In the genomic region with DNA sequence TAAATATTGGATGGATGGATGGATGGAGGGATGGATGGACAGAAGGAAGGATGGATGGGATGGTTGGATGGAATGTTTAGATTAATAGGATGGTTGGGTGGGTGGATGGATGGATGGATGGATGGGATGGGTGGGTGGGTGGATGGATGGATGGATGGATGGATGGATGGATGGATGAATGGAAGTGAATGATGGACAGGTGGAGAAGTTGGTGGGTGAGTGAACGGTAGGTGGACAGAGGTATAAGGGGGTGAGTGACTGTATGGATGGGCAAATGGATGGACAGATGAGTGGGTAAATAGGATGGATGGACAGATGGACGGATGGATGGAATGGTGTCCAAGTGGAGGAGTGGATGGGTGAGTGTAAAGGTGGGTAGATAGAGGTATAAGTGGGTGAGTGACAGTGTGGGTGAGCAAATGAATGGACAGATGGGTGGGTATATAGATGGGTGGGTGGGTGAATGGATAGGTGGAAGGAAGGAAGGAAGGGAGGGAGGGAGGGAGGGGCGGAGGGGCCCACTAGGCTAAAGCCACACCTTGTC, we compare ENCODE assay signal across 35 cellular contexts. TPM values are rescaled to one million over a fixed set of nuclear protein-coding genes. Genes with fewer than 3 reads are reported as not detected.
"Had no signal": no experiment of that assay in that cellular context is flagged by ENCODE, and none has a peak within 500 bp of the region (broad histone marks: within the 10 kb centered on the region; RNA-seq: fewer than 3 reads in every experiment).

No MANE protein-coding gene starts in this region.

- H3K4me1 Mint-ChIP-seq: activated CD4-positive, alpha-beta T cell treated with anti-CD3 and anti-CD28 coated beads, Interleukin-2, amount 10 ng/mL, durations not matched to agents 24 days and 14 days; activated naive CD8-positive, alpha-beta T cell treated with anti-CD3 and anti-CD28 coated beads for 36 hours; activated T-helper 17 cell treated with anti-CD3 and anti-CD28 coated beads, Interleukin-2, amount 50 U/mL, for 72 hours had no signal

- H3K27me3 Mint-ChIP-seq: activated B cell treated with CpG ODN at 0.5 μM for 24 hours; activated CD4-positive, alpha-beta memory T cell treated with anti-CD3 and anti-CD28 coated beads for 36 hours; activated CD4-positive, alpha-beta T cell treated with anti-CD3 and anti-CD28 coated beads, Interleukin-2, amount 10 ng/mL, durations not matched to agents 24 days and 14 days; activated CD8-positive, alpha-beta T cell treated with anti-CD3 and anti-CD28 coated beads for 36 hours; activated naive CD8-positive, alpha-beta T cell treated with anti-CD3 and anti-CD28 coated beads for 36 hours; activated T-helper 17 cell treated with anti-CD3 and anti-CD28 coated beads, Interleukin-2, amount 50 U/mL, for 72 hours; brain had no signal

- H3K4me1 ChIP-seq: adrenal gland, ascending aorta had no signal

- H3K36me3 ChIP-seq: adrenal gland, ascending aorta, cardiac muscle cell had no signal

- H3K4me3 Mint-ChIP-seq: activated B cell treated with CpG ODN at 0.5 μM for 24 hours; activated CD4-positive, alpha-beta memory T cell treated with anti-CD3 and anti-CD28 coated beads for 36 hours; activated CD4-positive, alpha-beta T cell treated with anti-CD3 and anti-CD28 coated beads, Interleukin-2, amount 10 ng/mL, durations not matched to agents 24 days and 14 days; activated CD8-positive, alpha-beta T cell treated with anti-CD3 and anti-CD28 coated beads for 36 hours; activated naive CD4-positive, alpha-beta T cell treated with anti-CD3 and anti-CD28 coated beads for 36 hours; activated naive CD8-positive, alpha-beta T cell treated with anti-CD3 and anti-CD28 coated beads for 36 hours; activated T-cell treated with anti-CD3 and anti-CD28 coated beads, Interleukin-2, amount 50 U/mL, for 4 hours; activated T-cell treated with anti-CD3 and anti-CD28 coated beads, Interleukin-2, amount 50 U/mL, for 72 hours; activated T-helper 1 cell treated with anti-CD3 and anti-CD28 coated beads, Interleukin-12 subunit alpha, Interleukin-12 subunit beta, Interleukin-2, Interleukin-4 antibody, amounts not matched to agents 30 ng/mL and 10 ng/mL and 1 ng/mL, durations not matched to agents 14 hours and 24 hours and 36 hours; activated T-helper 17 cell treated with anti-CD3 and anti-CD28 coated beads, Interleukin-2, amount 50 U/mL, for 72 hours; brain; T-helper 1 cell treated with Interleukin-12 subunit alpha and Interleukin-12 subunit beta and Interleukin-4 antibody, amounts not matched to agents 30 μg/mL and 1 μg/mL, for 36 hours; T-helper 2 cell treated with Interferon-gamma antibody and Interleukin-4, amounts not matched to agents 5 μg/mL and 100 μg/mL, for 36 hours had no signal

- DNase-seq: activated B cell treated with CpG ODN at 0.5 μM for 24 hours; activated CD4-positive, alpha-beta memory T cell treated with anti-CD3 and anti-CD28 coated beads for 36 hours; activated CD4-positive, alpha-beta T cell treated with anti-CD3 and anti-CD28 coated beads for 4 hours; activated CD4-positive, alpha-beta T cell treated with anti-CD3 and anti-CD28 coated beads, Interleukin-2, amount 10 ng/mL, durations not matched to agents 24 days and 14 days; activated CD4-positive, alpha-beta T cell treated with anti-CD3 and anti-CD28 coated beads, Interleukin-2, amount 50 U/mL, for 1 hour; activated CD4-positive, alpha-beta T cell treated with anti-CD3 and anti-CD28 coated beads, Interleukin-2, amount 50 U/mL, for 4 hours; activated CD4-positive, CD25-positive, alpha-beta regulatory T cell treated with anti-CD3 and anti-CD28 coated beads, Interleukin-2, amount 50 U/mL, for 72 hours; activated CD8-positive, alpha-beta memory T cell treated with anti-CD3 and anti-CD28 coated beads, Interleukin-2, amount 50 U/mL, for 4 hours; activated CD8-positive, alpha-beta T cell treated with anti-CD3 and anti-CD28 coated beads for 36 hours; activated effector memory CD4-positive, alpha-beta T cell treated with anti-CD3 and anti-CD28 coated beads, Interleukin-2, amount 50 U/mL, for 16 hours; activated gamma-delta T cell treated with Interleukin-2 at 50 U/mL for 16 hours; activated naive CD4-positive, alpha-beta T cell; activated naive CD4-positive, alpha-beta T cell treated with anti-CD3 and anti-CD28 coated beads for 36 hours; activated naive CD4-positive, alpha-beta T cell treated with anti-CD3 and anti-CD28 coated beads, Interleukin-2, amount 50 U/mL, for 16 hours; activated naive CD8-positive, alpha-beta T cell treated with anti-CD3 and anti-CD28 coated beads for 36 hours; activated T-cell treated with anti-CD3 and anti-CD28 coated beads for 4 hours; activated T-cell treated with anti-CD3 and anti-CD28 coated beads, Interleukin-2, amount 50 U/mL, for 1 hour; activated T-cell treated with anti-CD3 and anti-CD28 coated beads, Interleukin-2, amount 50 U/mL, for 4 hours; activated T-cell treated with anti-CD3 and anti-CD28 coated beads, Interleukin-2, amount 50 U/mL, for 72 hours; adrenal gland; amniotic stem cell; central memory CD4-positive, alpha-beta T cell; T-helper 2 cell; T-helper 9 cell had no signal

- H3K9me3 Mint-ChIP-seq: activated B cell treated with CpG ODN at 0.5 μM for 24 hours; activated CD4-positive, alpha-beta T cell treated with anti-CD3 and anti-CD28 coated beads, Interleukin-2, amount 10 ng/mL, durations not matched to agents 24 days and 14 days; activated T-helper 1 cell treated with anti-CD3 and anti-CD28 coated beads, Interleukin-12 subunit alpha, Interleukin-12 subunit beta, Interleukin-2, Interleukin-4 antibody, amounts not matched to agents 30 ng/mL and 10 ng/mL and 1 ng/mL, durations not matched to agents 14 hours and 24 hours and 36 hours; activated T-helper 17 cell treated with anti-CD3 and anti-CD28 coated beads, Interleukin-2, amount 50 U/mL, for 72 hours; T-helper 1 cell treated with Interleukin-12 subunit alpha and Interleukin-12 subunit beta and Interleukin-4 antibody, amounts not matched to agents 30 μg/mL and 1 μg/mL, for 36 hours; T-helper 2 cell treated with Interferon-gamma antibody and Interleukin-4, amounts not matched to agents 5 μg/mL and 100 μg/mL, for 36 hours had no signal

- H3K27ac ChIP-seq: adrenal gland, ascending aorta, cardiac muscle cell, VCaP had no signal

- H3K27me3 ChIP-seq: adrenal gland, ascending aorta, cardiac muscle cell had no signal

- H3K9me3 ChIP-seq: adrenal gland, ascending aorta had no signal

- H3K4me3 ChIP-seq: adrenal gland, ascending aorta, cardiac muscle cell had no signal

- ATAC-seq: activated CD8-positive, alpha-beta T cell treated with anti-CD3 and anti-CD28 coated beads for 36 hours; activated naive CD4-positive, alpha-beta T cell treated with anti-CD3 and anti-CD28 coated beads, Interleukin-2, amount 50 U/mL, for 72 hours; activated T-cell treated with anti-CD3 and anti-CD28 coated beads, Interleukin-2, amount 50 U/mL, for 4 hours; activated T-cell treated with anti-CD3 and anti-CD28 coated beads, Interleukin-2, amount 50 U/mL, for 72 hours; activated T-helper 17 cell treated with anti-CD3 and anti-CD28 coated beads, Interleukin-2, amount 50 U/mL, for 72 hours had no signal

- H3K27ac Mint-ChIP-seq: activated B cell treated with CpG ODN at 0.5 μM for 24 hours; activated CD4-positive, alpha-beta memory T cell treated with anti-CD3 and anti-CD28 coated beads for 36 hours; activated CD4-positive, alpha-beta T cell treated with anti-CD3 and anti-CD28 coated beads, Interleukin-2, amount 10 ng/mL, durations not matched to agents 24 days and 14 days; activated CD8-positive, alpha-beta T cell treated with anti-CD3 and anti-CD28 coated beads for 36 hours; activated naive CD4-positive, alpha-beta T cell treated with anti-CD3 and anti-CD28 coated beads for 36 hours; activated naive CD4-positive, alpha-beta T cell treated with anti-CD3 and anti-CD28 coated beads, Interleukin-2, amount 50 U/mL, for 72 hours; activated naive CD8-positive, alpha-beta T cell treated with anti-CD3 and anti-CD28 coated beads for 36 hours; activated T-cell treated with anti-CD3 and anti-CD28 coated beads, Interleukin-2, amount 50 U/mL, for 72 hours; activated T-helper 1 cell treated with anti-CD3 and anti-CD28 coated beads, Interleukin-12 subunit alpha, Interleukin-12 subunit beta, Interleukin-2, Interleukin-4 antibody, amounts not matched to agents 30 ng/mL and 10 ng/mL and 1 ng/mL, durations not matched to agents 14 hours and 24 hours and 36 hours; activated T-helper 17 cell treated with anti-CD3 and anti-CD28 coated beads, Interleukin-2, amount 50 U/mL, for 72 hours; T-helper 1 cell treated with Interleukin-12 subunit alpha and Interleukin-12 subunit beta and Interleukin-4 antibody, amounts not matched to agents 30 μg/mL and 1 μg/mL, for 36 hours; T-helper 2 cell treated with Interferon-gamma antibody and Interleukin-4, amounts not matched to agents 5 μg/mL and 100 μg/mL, for 36 hours had no signal

RNA-seq across cellular contexts. Expression of gene HRK, which starts 41.9 kb away (rescaled TPM):
- total RNA-seq: activated CD4-positive, alpha-beta memory T cell treated with anti-CD3 and anti-CD28 coated beads for 36 hours; activated CD4-positive, alpha-beta T cell treated with anti-CD3 and anti-CD28 coated beads, Interleukin-2, amount 10 ng/mL, durations not matched to agents 24 days and 14 days; activated CD8-positive, alpha-beta memory T cell treated with anti-CD3 and anti-CD28 coated beads for 36 hours; activated CD8-positive, alpha-beta T cell treated with anti-CD3 and anti-CD28 coated beads for 36 hours; activated naive CD4-positive, alpha-beta T cell treated with anti-CD3 and anti-CD28 coated beads for 36 hours; activated naive CD4-positive, alpha-beta T cell treated with anti-CD3 and anti-CD28 coated beads, Interleukin-2, amount 50 U/mL, for 72 hours; activated naive CD8-positive, alpha-beta T cell treated with anti-CD3 and anti-CD28 coated beads for 36 hours; activated T-cell treated with anti-CD3 and anti-CD28 coated beads, Interleukin-2, amount 50 U/mL, for 4 hours; activated T-helper 1 cell treated with anti-CD3 and anti-CD28 coated beads, Interleukin-12 subunit alpha, Interleukin-12 subunit beta, Interleukin-2, Interleukin-4 antibody, amounts not matched to agents 30 ng/mL and 10 ng/mL and 1 ng/mL, durations not matched to agents 14 hours and 24 hours and 36 hours; activated T-helper 17 cell treated with anti-CD3 and anti-CD28 coated beads, Interleukin-2, amount 50 U/mL, for 72 hours; ascending aorta; bronchial epithelial cell; cardiac muscle cell had no signal
